8 cellular contexts compared by ENCODE assay signal in genomic region chr1:145960468-145961108, GRCh38. TPM values are rescaled to one million over a fixed set of nuclear protein-coding genes. Genes with fewer than 3 reads are reported as not detected.
DNase-seq lines count a peak whose midpoint lies in the region; FAIRE-seq and TF ChIP-seq lines count a peak whose summit lies in the region.

No MANE protein-coding gene starts in this region.

- no peaks in the 10 kb centered on the region for H3K27me3 Mint-ChIP-seq in activated naive CD4-positive, alpha-beta T cell treated with anti-CD3 and anti-CD28 coated beads for 36 hours (ENCODE audit: low read depth)

- no peak for TF ChIP-seq EP300 in neural cell (conservative IDR thresholded peaks at IDR 0.05; ENCODE audit: poor library complexity, severe bottlenecking)

- peaks cover 44% of the 10 kb centered on the region for H3K4me1 Mint-ChIP-seq in activated naive CD4-positive, alpha-beta T cell treated with anti-CD3 and anti-CD28 coated beads for 36 hours (ENCODE audit: low read depth)

- H3K79me2 ChIP-seq in neural cell (replicated peaks; ENCODE audit: insufficient read depth, low read length): peaks cover 17% of the 10 kb centered on the region

- H3K4me3 Mint-ChIP-seq in activated naive CD4-positive, alpha-beta T cell treated with anti-CD3 and anti-CD28 coated beads for 36 hours: peak overlapping the region; percentile 97

- peaks cover 20% of the 10 kb centered on the region for H3K4me1 ChIP-seq in NT2/D1 (ENCODE audit: insufficient read depth, insufficient read length)
- H3K4me1 ChIP-seq in vagina: peaks cover 70% of the 10 kb centered on the region

- POLR2A ChIA-PET in AG04450 (lab: Yijun Ruan, JAX): no interaction called here

- TF ChIP-seq CTCF in AG04450 (IDR thresholded peaks at IDR 0.05; ENCODE audit: low read depth, low read length) (peak; percentile 26), neural cell (IDR thresholded peaks at IDR 0.05; ENCODE audit: poor library complexity, severe bottlenecking) (peak; percentile 37), vagina (IDR thresholded peaks at IDR 0.05) (peak in 1 of 3 experiments; percentile 4)

- H3K9me2 ChIP-seq in neural cell (ENCODE audit: insufficient read depth, low read length): no peaks in the 10 kb centered on the region

- intact Hi-C loops in activated naive CD4-positive, alpha-beta T cell treated with anti-CD3 and anti-CD28 coated beads for 36 hours (cut with micrococcal nuclease): no loop called here
- intact Hi-C loops in vagina (cut with DNase I): loop anchor here (5.0 kb wide), 1 partner anchor 43 kb away; the partner anchor contains the start of gene PEX11B

- H3K36me3 Mint-ChIP-seq in activated naive CD4-positive, alpha-beta T cell treated with anti-CD3 and anti-CD28 coated beads for 36 hours (ENCODE audit: low read depth): no peaks in the 10 kb centered on the region

- TF ChIP-seq POLR2A in vagina (IDR thresholded peaks at IDR 0.05): peak in 1 of 2 donors; percentile 58

- no peaks in the 10 kb centered on the region for H4K20me1 ChIP-seq in neural cell (ENCODE audit: insufficient read depth)

- DNase-seq in AG04450 (ENCODE audit: low read depth, low spot score): no peak
- no peak for DNase-seq in GM19239 (ENCODE audit: insufficient read length, low spot score)
- DNase-seq in NT2/D1 (ENCODE audit: low read depth, low spot score): peak; percentile 75
- peak; percentile 61 for DNase-seq in activated naive CD4-positive, alpha-beta T cell treated with anti-CD3 and anti-CD28 coated beads for 36 hours
- peak; percentile 73 for DNase-seq in germinal center (ENCODE audit: low spot score)
- DNase-seq in vagina (ENCODE audit: extremely low spot score in 2 of 2): peak in 1 of 2 donors; percentile 93
- DNase-seq in NK-92 (lab: John Stamatoyannopoulos, UW; ENCODE audit: unreplicated experiment): no peak

- H3K4me3 ChIP-seq in AG04450 (ENCODE audit: low read depth, low read length) (peak overlapping the region; percentile 72), NT2/D1 (ENCODE audit: insufficient read length, low read depth) (peak overlapping the region; percentile 80), neural cell (ENCODE audit: low read length) (peak overlapping the region; percentile 68), vagina (peak overlapping the region; percentile 63 to 84)

- peaks cover 7% of the 10 kb centered on the region for H3F3A ChIP-seq in neural cell (ENCODE audit: insufficient read depth, low read length, poor library complexity, severe bottlenecking)

- no peaks in the 10 kb centered on the region for H3K36me3 ChIP-seq in NT2/D1 (ENCODE audit: insufficient read depth, insufficient read length, low read length)
- H3K36me3 ChIP-seq in neural cell (ENCODE audit: insufficient read depth, low read length): no peaks in the 10 kb centered on the region
- H3K36me3 ChIP-seq in vagina: no peaks in the 10 kb centered on the region

- no peaks in the 10 kb centered on the region; the same call in 1 of the 2 replicates for H3K9me3 ChIP-seq in AG04450 (ENCODE audit: control insufficient read depth, insufficient read depth, low read length)
- H3K9me3 ChIP-seq in NT2/D1 (ENCODE audit: insufficient read depth, low read length): no peaks in the 10 kb centered on the region
- no peaks in the 10 kb centered on the region for H3K9me3 ChIP-seq in neural cell (ENCODE audit: low read length)
- H3K9me3 ChIP-seq in vagina: no peaks in the 10 kb centered on the region

- H3K4me2 ChIP-seq in neural cell (ENCODE audit: low read length): no peak overlapping the region

- TF ChIP-seq RAD21 in neural cell (conservative IDR thresholded peaks at IDR 0.05): no peak

- CTCF ChIA-PET in AG04450 (lab: Charles Lee): no interaction called here
- CTCF ChIA-PET in activated naive CD4-positive, alpha-beta T cell treated with anti-CD3 and anti-CD28 coated beads for 36 hours (lab: Charles Lee): interaction anchor here (1.5 kb wide), 1 partner anchor 42 kb away, joined by 3 read pairs; the partner anchor contains the start of gene PEX11B

- H3K27ac Mint-ChIP-seq in activated naive CD4-positive, alpha-beta T cell treated with anti-CD3 and anti-CD28 coated beads for 36 hours: peak overlapping the region; percentile 65

- no peaks in the 10 kb centered on the region for H3K9me3 Mint-ChIP-seq in activated naive CD4-positive, alpha-beta T cell treated with anti-CD3 and anti-CD28 coated beads for 36 hours

- H3K27me3 ChIP-seq in AG04450 (ENCODE audit: control insufficient read depth, insufficient read depth, low read length) (no peaks in the 10 kb centered on the region), NT2/D1 (ENCODE audit: insufficient read depth, insufficient read length) (peaks cover 93% of the 10 kb centered on the region), neural cell (ENCODE audit: insufficient read depth, low read depth, low read length) (peaks cover 23% of the 10 kb centered on the region), vagina (no peaks in the 10 kb centered on the region)

- H3K9ac ChIP-seq in NT2/D1 (ENCODE audit: insufficient read length, low read depth) (peak overlapping the region; percentile 83), neural cell (ENCODE audit: low read length) (peak overlapping the region; percentile 64)

- peak; percentile 4 for FAIRE-seq in GM19239 (lab: Jason Lieb, UNC)

- no peak overlapping the region for H2AFZ ChIP-seq in neural cell (ENCODE audit: low read depth, low read length)

- H3K27ac ChIP-seq in AG04450 (ENCODE audit: low read depth, low read length) (peak overlapping the region; percentile 25), neural cell (ENCODE audit: low read length) (peak overlapping the region; percentile 25), vagina (peak overlapping the region; percentile 95)

TF ChIP-seq in neural cell, 6 proteins besides CTCF, POLR2A, EP300 and RAD21:
- TF ChIP-seq REST (IDR thresholded peaks at IDR 0.05; ENCODE audit: borderline replicate concordance) (no peak), POLR2AphosphoS5 (IDR thresholded peaks at IDR 0.05) (peak; percentile 64)
TF ChIP-seq in neural cell: peak in this region for 1.

RNA-seq across cellular contexts. Expression of gene LIX1L, which starts 2.8 kb away (rescaled TPM):
- polyA plus RNA-seq in AG04450 (2011; rRNA removed): 39.3 and 47.2 TPM in 2 replicates
- 25.7 and 33.3 TPM in 2 replicates for polyA minus RNA-seq in AG04450 (2011; rRNA and poly(A)+ RNA removed)
- 10 to 100 TPM; 43.6 to 44.3 TPM for total RNA-seq in activated naive CD4-positive, alpha-beta T cell treated with anti-CD3 and anti-CD28 coated beads for 36 hours
- 15.7 and 17.0 TPM in 2 replicates for polyA plus RNA-seq in neural cell
- polyA minus RNA-seq in neural cell: 15.1 and 16.9 TPM in 2 replicates
- total RNA-seq in vagina: 25.0 TPM

RNA-seq across cellular contexts. Expression of gene ANKRD34A, which starts 3.8 kb away (rescaled TPM):
- polyA plus RNA-seq in AG04450 (2011; rRNA removed): 0.83 and 1.2 TPM in 2 replicates
- 1.1 and 1.5 TPM in 2 replicates for polyA minus RNA-seq in AG04450 (2011; rRNA and poly(A)+ RNA removed)
- 1 to 10 TPM; 3.7 to 4.3 TPM for total RNA-seq in activated naive CD4-positive, alpha-beta T cell treated with anti-CD3 and anti-CD28 coated beads for 36 hours
- 0.16 and 1.7 TPM in 2 replicates for polyA plus RNA-seq in neural cell
- polyA minus RNA-seq in neural cell: 0.73 and 1.5 TPM in 2 replicates
- 1.7 TPM for total RNA-seq in vagina

RNA-seq across cellular contexts. Expression of gene POLR3GL, which starts 3.9 kb away (rescaled TPM):
- polyA plus RNA-seq in AG04450 (2011; rRNA removed): 23.1 and 25.0 TPM in 2 replicates
- polyA minus RNA-seq in AG04450 (2011; rRNA and poly(A)+ RNA removed): 8.7 and 9.9 TPM in 2 replicates
- 10 to 100 TPM; 32.0 to 34.0 TPM for total RNA-seq in activated naive CD4-positive, alpha-beta T cell treated with anti-CD3 and anti-CD28 coated beads for 36 hours
- 37.5 and 38.6 TPM in 2 replicates for polyA plus RNA-seq in neural cell
- polyA minus RNA-seq in neural cell: 10.2 and 19.2 TPM in 2 replicates
- 15.0 TPM for total RNA-seq in vagina

RNA-seq across cellular contexts. Expression of gene RBM8A, which starts 33.3 kb away (rescaled TPM):
- 134 and 158 TPM in 2 replicates for polyA plus RNA-seq in AG04450 (2011; rRNA removed)
- 47.4 and 49.1 TPM in 2 replicates for polyA minus RNA-seq in AG04450 (2011; rRNA and poly(A)+ RNA removed)
- total RNA-seq in activated naive CD4-positive, alpha-beta T cell treated with anti-CD3 and anti-CD28 coated beads for 36 hours: 100 to 1,000 TPM; 241 to 242 TPM
- 301 and 366 TPM in 2 replicates for polyA plus RNA-seq in neural cell
- 194 and 274 TPM in 2 replicates for polyA minus RNA-seq in neural cell
- 93.3 TPM for total RNA-seq in vagina

RNA-seq across cellular contexts. Expression of gene TXNIP, which starts 35.8 kb away (rescaled TPM):
- polyA plus RNA-seq in AG04450 (2011; rRNA removed) (156 and 229 TPM in 2 replicates), neural cell (140 and 165 TPM in 2 replicates)
- polyA minus RNA-seq in AG04450 (2011; rRNA and poly(A)+ RNA removed): 235 and 252 TPM in 2 replicates
- 10 to 100 TPM; 86.0 to 91.1 TPM for total RNA-seq in activated naive CD4-positive, alpha-beta T cell treated with anti-CD3 and anti-CD28 coated beads for 36 hours
- polyA minus RNA-seq in neural cell: 601 and 667 TPM in 2 replicates
- total RNA-seq in vagina: 1,858 TPM

Comparison
In these comparisons a context has a peak if more than half of its experiments do, and no peak if none do; other contexts are left out.
1. DNase-seq: peak in NT2/D1 (single experiment), activated naive CD4-positive, alpha-beta T cell treated with anti-CD3 and anti-CD28 coated beads for 36 hours (single experiment) and germinal center (single experiment); none in AG04450 (single experiment), GM19239 (single experiment) and NK-92 (single experiment).
2. H3K27ac ChIP-seq: peak in every context shown above with its lines; median percentile 95 in vagina; 25 in AG04450; 25 in neural cell.
3. Peak in every context shown above with its lines, with median percentiles within 50 percentile points of each other: H3K4me3 ChIP-seq.